ENCODE assay signal across 8 cellular contexts in the genomic region with DNA sequence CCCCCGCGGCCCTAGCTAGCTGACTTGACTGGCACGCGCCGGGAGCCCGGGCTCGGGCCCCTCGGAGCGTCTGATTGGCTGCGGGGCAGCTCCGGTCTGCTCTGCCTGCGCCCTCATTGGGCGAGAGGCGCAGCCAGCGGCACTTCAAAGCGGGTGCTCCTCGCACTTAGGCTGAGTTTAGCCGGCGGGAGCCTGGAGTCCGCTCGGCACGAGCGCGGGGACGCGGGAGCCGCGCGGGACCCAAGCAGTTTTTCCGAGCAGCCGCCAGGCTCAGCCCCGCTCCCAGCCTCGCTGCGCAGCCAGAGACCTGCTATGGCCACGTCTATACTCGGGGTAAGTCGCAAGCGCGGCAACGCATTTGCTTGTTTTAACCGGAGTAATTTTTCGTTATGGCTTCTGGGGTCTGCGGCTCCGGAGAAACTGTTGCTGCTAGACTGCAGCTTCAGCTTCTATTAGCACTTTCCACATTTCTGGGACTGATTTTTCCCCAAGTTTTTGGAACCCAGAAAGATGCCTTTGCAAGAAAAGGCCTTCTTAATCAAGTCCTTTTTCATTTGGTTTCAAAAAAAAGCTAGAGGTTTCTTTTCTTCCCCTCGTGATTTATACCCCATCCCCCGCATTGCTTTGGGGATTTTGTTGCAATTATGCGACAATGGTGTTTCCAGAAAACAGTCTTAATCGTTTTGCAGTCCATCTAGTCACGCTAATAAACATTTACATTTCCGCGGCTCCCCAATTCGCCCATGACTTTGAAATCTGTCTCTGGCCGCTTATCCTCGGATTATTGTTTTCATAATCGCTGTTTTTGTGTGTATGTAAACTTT. TPM values are rescaled to one million over a fixed set of nuclear protein-coding genes. Genes with fewer than 3 reads are reported as not detected.
DNase-seq lines count a peak whose midpoint lies in the region; ATAC-seq and TF ChIP-seq lines count a peak whose summit lies in the region.

A gene (plus strand): TSS at position 174 of the 824 bp plus-strand sequence. CDS start 139 bp downstream, at position 313.

- intact Hi-C loops in activated CD8-positive, alpha-beta T cell treated with anti-CD3 and anti-CD28 coated beads for 36 hours (cut with micrococcal nuclease) = no loop called here
- intact Hi-C loops in left ventricle myocardium inferior (cut with micrococcal nuclease) = no loop called here

- ATAC-seq in activated CD8-positive, alpha-beta T cell treated with anti-CD3 and anti-CD28 coated beads for 36 hours = peak; percentile 45
- peak; percentile 39 for ATAC-seq in stimulated activated naive CD8-positive, alpha-beta T cell treated with anti-CD3 and anti-CD28 coated beads, Interleukin-15, amount 100 ng/mL, for 72 hours
- ATAC-seq in GM21381 (IDR thresholded peaks at IDR 0.05; ENCODE audit: unreplicated experiment) = no peak
- no peak for ATAC-seq in GM21447 (IDR thresholded peaks at IDR 0.05; ENCODE audit: unreplicated experiment)
- no peak for ATAC-seq in GM21390 (IDR thresholded peaks at IDR 0.05; ENCODE audit: unreplicated experiment)

- H3K27ac Mint-ChIP-seq in activated CD8-positive, alpha-beta T cell treated with anti-CD3 and anti-CD28 coated beads for 36 hours = no peak within 1 kb of the TSS
- no peak within 1 kb of the TSS for H3K27ac Mint-ChIP-seq in stimulated activated naive CD8-positive, alpha-beta T cell treated with anti-CD3 and anti-CD28 coated beads, Interleukin-15, amount 100 ng/mL, for 72 hours

- H3K36me3 Mint-ChIP-seq in activated CD8-positive, alpha-beta T cell treated with anti-CD3 and anti-CD28 coated beads for 36 hours (ENCODE audit: low read depth) = no peaks in the 10 kb centered on the region

- peak within 1 kb of the TSS; percentile 62 for H3K4me3 Mint-ChIP-seq in activated CD8-positive, alpha-beta T cell treated with anti-CD3 and anti-CD28 coated beads for 36 hours
- H3K4me3 Mint-ChIP-seq in stimulated activated naive CD8-positive, alpha-beta T cell treated with anti-CD3 and anti-CD28 coated beads, Interleukin-15, amount 100 ng/mL, for 72 hours = peak within 1 kb of the TSS; percentile 75 to 81

- H3K27ac ChIP-seq in left ventricle myocardium inferior (replicated peaks) = no peak within 1 kb of the TSS

- peaks cover 33% of the 10 kb centered on the region for H3K4me1 Mint-ChIP-seq in activated CD8-positive, alpha-beta T cell treated with anti-CD3 and anti-CD28 coated beads for 36 hours (ENCODE audit: low read depth)
- H3K4me1 Mint-ChIP-seq in stimulated activated naive CD8-positive, alpha-beta T cell treated with anti-CD3 and anti-CD28 coated beads, Interleukin-15, amount 100 ng/mL, for 72 hours = peaks cover 63% of the 10 kb centered on the region

- CTCF ChIA-PET in activated CD8-positive, alpha-beta T cell treated with anti-CD3 and anti-CD28 coated beads for 36 hours (lab: Charles Lee) = interaction anchor here (1.1 to 2.7 kb wide), 4 partner anchors 8 to 246 kb away, joined by 3 to 10 read pairs (median 4); no protein-coding TSS in a partner anchor

- peak within 1 kb of the TSS; percentile 54 for H3K4me3 ChIP-seq in left ventricle myocardium inferior

- H3K27me3 Mint-ChIP-seq in activated CD8-positive, alpha-beta T cell treated with anti-CD3 and anti-CD28 coated beads for 36 hours = peaks cover 71% of the 10 kb centered on the region
- H3K27me3 Mint-ChIP-seq in stimulated activated naive CD8-positive, alpha-beta T cell treated with anti-CD3 and anti-CD28 coated beads, Interleukin-15, amount 100 ng/mL, for 72 hours = peaks cover 100% of the 10 kb centered on the region

- peak; percentile 53 for DNase-seq in DMS79 treated with DMSO at 0.1 percent for 48 hours (lab: John Stamatoyannopoulos, UW)
- peak; percentile 55 for DNase-seq in LHCN-M2 (ENCODE audit: low read depth)
- DNase-seq in activated CD8-positive, alpha-beta T cell treated with anti-CD3 and anti-CD28 coated beads for 36 hours = peak; percentile 39
- no peak for DNase-seq in left ventricle myocardium inferior
- DNase-seq in stimulated activated naive CD8-positive, alpha-beta T cell treated with anti-CD3 and anti-CD28 coated beads, Interleukin-15, amount 100 ng/mL, for 72 hours = peak in 1 of 2 donors; percentile 49

- no peaks in the 10 kb centered on the region for H3K36me3 ChIP-seq in left ventricle myocardium inferior

- POLR2A ChIA-PET in activated CD8-positive, alpha-beta T cell treated with anti-CD3 and anti-CD28 coated beads for 36 hours (lab: Charles Lee) = interaction anchor here (0.7 to 1.8 kb wide), 4 partner anchors 8 to 10 kb away, joined by 3 to 4 read pairs (median 4); no protein-coding TSS in a partner anchor

- H3K9me3 Mint-ChIP-seq in activated CD8-positive, alpha-beta T cell treated with anti-CD3 and anti-CD28 coated beads for 36 hours = no peaks in the 10 kb centered on the region
- H3K9me3 Mint-ChIP-seq in stimulated activated naive CD8-positive, alpha-beta T cell treated with anti-CD3 and anti-CD28 coated beads, Interleukin-15, amount 100 ng/mL, for 72 hours = no peaks in the 10 kb centered on the region

- peaks cover 100% of the 10 kb centered on the region for H3K27me3 ChIP-seq in left ventricle myocardium inferior (ENCODE audit: low read depth)

- peaks cover 52% of the 10 kb centered on the region for H3K4me1 ChIP-seq in left ventricle myocardium inferior

- TF ChIP-seq CTCF in activated CD8-positive, alpha-beta T cell treated with anti-CD3 and anti-CD28 coated beads for 36 hours (IDR thresholded peaks at IDR 0.05) = no peak
- TF ChIP-seq CTCF in left ventricle myocardium inferior (IDR thresholded peaks at IDR 0.05; ENCODE audit: borderline replicate concordance) = no peak

- no peaks in the 10 kb centered on the region for H3K9me3 ChIP-seq in left ventricle myocardium inferior (replicated peaks)

RNA-seq across cellular contexts. Expression of the gene that starts here (rescaled TPM):
- 0.06 TPM in 1 of 2 replicates, not detected in the other for total RNA-seq in LHCN-M2 (2014; rRNA removed)
- polyA plus RNA-seq in LHCN-M2 (2012) = 0.06 TPM
- total RNA-seq in activated CD8-positive, alpha-beta T cell treated with anti-CD3 and anti-CD28 coated beads for 36 hours = not detected
- not detected for total RNA-seq in left ventricle myocardium inferior

Comparison
In these comparisons a context has a peak if more than half of its experiments do, and no peak if none do; other contexts are left out.
1. Peak in DNase-seq in LHCN-M2; RNA of the gene not detected or under 1 TPM.
2. Peak in DNase-seq and ATAC-seq in activated CD8-positive, alpha-beta T cell treated with anti-CD3 and anti-CD28 coated beads for 36 hours; RNA of the gene not detected or under 1 TPM.